In genomic region chr4:164807611-164808010, GRCh38 we compare ENCODE assay signal across 21 cellular contexts. TPM values are rescaled to one million over a fixed set of nuclear protein-coding genes. Genes with fewer than 3 reads are reported as not detected.
DNase-seq lines count a peak whose midpoint lies in the region; TF ChIP-seq lines count a peak whose summit lies in the region.
"Had no signal": no experiment of that assay in that cellular context is flagged by ENCODE, and none has a peak within 500 bp of the region (broad histone marks: within the 10 kb centered on the region; RNA-seq: fewer than 3 reads in every experiment).

No MANE protein-coding gene starts in this region.

- no peaks in the 10 kb centered on the region for H3K27me3 ChIP-seq in sigmoid colon
- H3K27me3 ChIP-seq: cardiac muscle cell, gastrocnemius medialis, tibial nerve had no signal

- no peaks in the 10 kb centered on the region for H3K4me1 ChIP-seq in sigmoid colon
- H3K4me1 ChIP-seq: gastrocnemius medialis, tibial nerve had no signal

- TF ChIP-seq EP300 in sigmoid colon (IDR thresholded peaks at IDR 0.05): no peak

- no peak overlapping the region for H3K27ac ChIP-seq in sigmoid colon
- H3K27ac ChIP-seq: cardiac muscle cell, gastrocnemius medialis, tibial nerve had no signal

- no peaks in the 10 kb centered on the region for H3K9me3 ChIP-seq in sigmoid colon
- H3K9me3 ChIP-seq: gastrocnemius medialis, tibial nerve had no signal

- intact Hi-C loops in posterior cingulate gyrus (cut with DNase I) (no loop called here), sigmoid colon (cut with DNase I) (no loop called here)

- no peaks in the 10 kb centered on the region for H3K36me3 ChIP-seq in sigmoid colon
- H3K36me3 ChIP-seq: cardiac muscle cell, gastrocnemius medialis, tibial nerve had no signal

- WGBS in sigmoid colon, 2 donors: 42 to 69% methylated on average over 12 of the region's 12 CpGs

- H3K4me3 ChIP-seq in retinal pigment epithelial cell (ENCODE audit: low read length) (no peak overlapping the region), sigmoid colon (no peak overlapping the region)
- H3K4me3 ChIP-seq: cardiac muscle cell, gastrocnemius medialis, tibial nerve had no signal

- DNase-seq in H4 (ENCODE audit: low spot score) (peak; percentile 9), amniotic epithelial cell (ENCODE audit: low read depth) (peak; percentile 20), iris pigment epithelial cell (ENCODE audit: low read depth) (peak; percentile 6), retinal pigment epithelial cell (ENCODE audit: low read depth) (peak; percentile 29), cerebellum (ENCODE audit: low spot score) (no peak), posterior cingulate gyrus (no peak), sigmoid colon (no peak)
- DNase-seq in activated effector memory CD4-positive, alpha-beta T cell treated with anti-CD3 and anti-CD28 coated beads, Interleukin-2, amount 50 U/mL, for 16 hours: no peak
- DNase-seq: activated CD4-positive, alpha-beta T cell treated with anti-CD3 and anti-CD28 coated beads for 36 hours; DMS 273 treated with DMSO at 0.1 percent for 48 hours; gastrocnemius medialis; NCI-H1105 treated with DMSO at 0.1 percent for 48 hours; NCI-H2227 treated with DMSO at 0.1 percent for 48 hours; SHP77; stimulated activated CD4-positive, alpha-beta T cell treated with anti-CD3 and anti-CD28 coated beads, Interleukin-2, amount 100 ng/mL, for 48 hours had no signal

- TF ChIP-seq POLR2A in sigmoid colon (IDR thresholded peaks at IDR 0.05): no peak

- TF ChIP-seq CTCF in retinal pigment epithelial cell (conservative IDR thresholded peaks at IDR 0.05; ENCODE audit: low read depth, low read length) (no peak), sigmoid colon (IDR thresholded peaks at IDR 0.05) (no peak)

RNA-seq across cellular contexts. Expression of gene SMIM31, which starts 53.7 kb away (rescaled TPM):
- 0.04 TPM in 1 of 2 replicates, not detected in the other for total RNA-seq in H4 (2014; rRNA removed; shearing (Covaris generic))
- total RNA-seq in cerebellum: not detected
- total RNA-seq in sigmoid colon: not detected
- 10 to 100 TPM in 2 of 3 donors, 1 to 10 TPM in 1; 6.5 to 80.5 (median 39.0) TPM for polyA plus RNA-seq in sigmoid colon
- total RNA-seq: activated CD4-positive, alpha-beta T cell treated with anti-CD3 and anti-CD28 coated beads for 36 hours; activated naive CD4-positive, alpha-beta T cell treated with anti-CD3 and anti-CD28 coated beads, Interleukin-2, amount 50 U/mL, for 72 hours; cardiac muscle cell; gastrocnemius medialis; pulmonary artery endothelial cell; T-helper 2 cell treated with Interferon-gamma antibody and Interleukin-4, amounts not matched to agents 100 ng/mL and 5 ng/mL, for 36 hours; tibial nerve had no signal
- polyA plus RNA-seq: cardiac muscle cell, keratinocyte had no signal

Comparison
In these comparisons a context has a peak if more than half of its experiments do, and no peak if none do; other contexts are left out.
1. DNase-seq: peak in H4 (single experiment), amniotic epithelial cell (single experiment), iris pigment epithelial cell (single experiment) and retinal pigment epithelial cell (single experiment); none in cerebellum (single experiment), posterior cingulate gyrus (0 of 10), activated effector memory CD4-positive, alpha-beta T cell treated with anti-CD3 and anti-CD28 coated beads, Interleukin-2, amount 50 U/mL, for 16 hours (single experiment) and sigmoid colon (single experiment).